8 cellular contexts compared by ENCODE assay signal in genomic region chr5:132962429-132962928, GRCh38. TPM values are rescaled to one million over a fixed set of nuclear protein-coding genes. Genes with fewer than 3 reads are reported as not detected.
A peak's percentile ranks its signal among the peaks of the same experiment; 100 is the strongest.
DNase-seq lines count a peak whose midpoint lies in the region; ATAC-seq and TF ChIP-seq lines count a peak whose summit lies in the region.

No MANE protein-coding gene starts in this region.

- DNase-seq in AG04450 (ENCODE audit: low read depth, low spot score) (no peak), GM12864 (ENCODE audit: low read depth) (no peak), NCI-H2227 treated with DMSO at 0.1 percent for 48 hours (lab: John Stamatoyannopoulos, UW) (peak; percentile 25), fibroblast of the conjunctiva (ENCODE audit: low read depth) (peak; percentile 35)
- peak; percentile 39 for DNase-seq in activated CD4-positive, alpha-beta memory T cell treated with anti-CD3 and anti-CD28 coated beads for 36 hours
- DNase-seq in activated CD8-positive, alpha-beta memory T cell treated with anti-CD3 and anti-CD28 coated beads, Interleukin-2, amount 50 U/mL, for 48 hours, result no peak

- POLR2A ChIA-PET in AG04450 (lab: Yijun Ruan, JAX), result interaction anchor here (0.5 to 3.1 kb wide), 6 partner anchors 11 to 654 kb away, joined by 3 to 27 read pairs (median 4); partner anchors contain the start of gene HSPA4
- POLR2A ChIA-PET in activated CD4-positive, alpha-beta memory T cell treated with anti-CD3 and anti-CD28 coated beads for 36 hours (lab: Charles Lee), result interaction anchor here (0.6 to 3.0 kb wide), 6 partner anchors 21 to 1135 kb away, joined by 3 to 27 read pairs (median 4); partner anchors contain the start of genes GDF9, HSPA4 and UQCRQ

- H3K4me3 ChIP-seq in AG04450 (ENCODE audit: low read depth, low read length) (peak overlapping the region; percentile 85), GM12864 (ENCODE audit: low read depth, low read length) (peak overlapping the region; percentile 77)

- intact Hi-C loops in activated CD4-positive, alpha-beta memory T cell treated with anti-CD3 and anti-CD28 coated beads for 36 hours (cut with micrococcal nuclease), result loop anchor here (2.0 kb wide), 1 partner anchor 64 kb away; the partner anchor contains the start of gene ZCCHC10

- CTCF ChIA-PET in AG04450 (lab: Charles Lee), result interaction anchor here (0.7 to 0.8 kb wide), 2 partner anchors 13 to 57 kb away, joined by 4 to 5 read pairs; no protein-coding TSS in a partner anchor
- CTCF ChIA-PET in activated CD4-positive, alpha-beta memory T cell treated with anti-CD3 and anti-CD28 coated beads for 36 hours (lab: Charles Lee), result interaction anchor here (1.1 to 2.6 kb wide), 2 partner anchors 10 to 79 kb away, joined by 3 to 7 read pairs; no protein-coding TSS in a partner anchor

- TF ChIP-seq CTCF in AG04450 (IDR thresholded peaks at IDR 0.05; ENCODE audit: low read depth, low read length), result no peak
- no peak for TF ChIP-seq CTCF in GM12864 (IDR thresholded peaks at IDR 0.05; ENCODE audit: low read depth, low read length, missing control alignments)
- no peak for TF ChIP-seq CTCF in nephron (IDR thresholded peaks at IDR 0.05; ENCODE audit: unreplicated experiment in 3 of 3)

- no peaks in the 10 kb centered on the region for H3K27me3 Mint-ChIP-seq in activated CD4-positive, alpha-beta memory T cell treated with anti-CD3 and anti-CD28 coated beads for 36 hours
- H3K27me3 Mint-ChIP-seq in nephron (ENCODE audit: low read depth), result peaks cover 3% of the 10 kb centered on the region

- no peaks in the 10 kb centered on the region for H3K9me3 Mint-ChIP-seq in activated CD4-positive, alpha-beta memory T cell treated with anti-CD3 and anti-CD28 coated beads for 36 hours
- no peaks in the 10 kb centered on the region for H3K9me3 Mint-ChIP-seq in nephron

- no peaks in the 10 kb centered on the region for H3K27me3 ChIP-seq in AG04450 (ENCODE audit: control insufficient read depth, insufficient read depth, low read length)

- peaks cover 32% of the 10 kb centered on the region for H3K4me1 Mint-ChIP-seq in activated CD4-positive, alpha-beta memory T cell treated with anti-CD3 and anti-CD28 coated beads for 36 hours (ENCODE audit: low read depth)
- peaks cover 18% of the 10 kb centered on the region for H3K4me1 Mint-ChIP-seq in nephron

- no peaks in the 10 kb centered on the region; the same call in 1 of the 2 replicates for H3K9me3 ChIP-seq in AG04450 (ENCODE audit: control insufficient read depth, insufficient read depth, low read length)

- no peak for ATAC-seq in HG02798 (IDR thresholded peaks at IDR 0.05; ENCODE audit: poor library complexity, unreplicated experiment)

- H3K4me3 Mint-ChIP-seq in activated CD4-positive, alpha-beta memory T cell treated with anti-CD3 and anti-CD28 coated beads for 36 hours, result peak overlapping the region; percentile 93
- H3K4me3 Mint-ChIP-seq in nephron, result peak overlapping the region; percentile 97 to 100 (median 100)

- peaks cover 10% of the 10 kb centered on the region for H3K36me3 Mint-ChIP-seq in activated CD4-positive, alpha-beta memory T cell treated with anti-CD3 and anti-CD28 coated beads for 36 hours
- H3K36me3 Mint-ChIP-seq in nephron (ENCODE audit: low read depth), result peaks cover 14% of the 10 kb centered on the region

- H3K27ac ChIP-seq in AG04450 (ENCODE audit: low read depth, low read length), result peak overlapping the region; percentile 93

- H3K27ac Mint-ChIP-seq in activated CD4-positive, alpha-beta memory T cell treated with anti-CD3 and anti-CD28 coated beads for 36 hours, result peak overlapping the region; percentile 98
- peak overlapping the region; percentile 100 for H3K27ac Mint-ChIP-seq in nephron

RNA-seq across cellular contexts. Expression of gene AFF4, which starts 1.0 kb away (rescaled TPM):
- polyA plus RNA-seq in AG04450 (2011; rRNA removed), result 57.6 and 62.3 TPM in 2 replicates
- polyA minus RNA-seq in AG04450 (2011; rRNA and poly(A)+ RNA removed), result 128 and 160 TPM in 2 replicates
- total RNA-seq in activated CD4-positive, alpha-beta memory T cell treated with anti-CD3 and anti-CD28 coated beads for 36 hours, result 10 to 100 TPM; 21.9 to 22.1 TPM

Comparison
In these comparisons a context has a peak if more than half of its experiments do, and no peak if none do; other contexts are left out.
1. DNase-seq: peak in NCI-H2227 treated with DMSO at 0.1 percent for 48 hours (single experiment), activated CD4-positive, alpha-beta memory T cell treated with anti-CD3 and anti-CD28 coated beads for 36 hours (single experiment) and fibroblast of the conjunctiva (single experiment); none in AG04450 (single experiment), GM12864 (single experiment) and activated CD8-positive, alpha-beta memory T cell treated with anti-CD3 and anti-CD28 coated beads, Interleukin-2, amount 50 U/mL, for 48 hours (single experiment).